Comparison of ENCODE assay signal across 27 cellular contexts in the genomic region with DNA sequence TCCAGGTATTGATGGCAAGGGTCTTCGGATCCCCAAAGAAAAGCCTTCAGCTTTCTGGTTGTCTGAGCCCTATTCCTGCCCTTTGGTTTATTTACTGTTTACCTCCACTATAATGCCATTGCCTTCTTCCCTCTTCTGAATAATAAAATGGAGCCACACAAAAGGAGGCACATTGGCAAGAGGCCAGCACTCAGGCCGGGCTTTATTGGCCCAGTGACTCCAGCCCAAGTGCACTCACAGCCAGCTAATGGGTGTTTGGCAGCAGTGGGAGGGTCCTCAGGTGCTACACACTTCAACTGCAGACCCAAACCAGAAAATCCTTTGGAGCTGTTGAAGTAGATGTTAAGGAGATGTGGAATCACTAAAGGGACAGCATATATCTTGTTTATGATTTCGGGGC.
DNase-seq lines count a peak whose midpoint lies in the region; ATAC-seq lines count a peak whose summit lies in the region.
"Had no signal": no experiment of that assay in that cellular context is flagged by ENCODE, and none has a peak within 500 bp of the region (broad histone marks: within the 10 kb centered on the region; RNA-seq: fewer than 3 reads in every experiment).

No MANE protein-coding gene starts in this region.

- H3K4me3 Mint-ChIP-seq in activated T-cell treated with anti-CD3 and anti-CD28 coated beads, Interleukin-2, amount 50 U/mL, for 4 hours: no peak overlapping the region
- H3K4me3 Mint-ChIP-seq: activated CD4-positive, alpha-beta memory T cell treated with anti-CD3 and anti-CD28 coated beads for 36 hours; naive thymus-derived CD8-positive, alpha-beta T cell had no signal

- H3K36me3 Mint-ChIP-seq in activated T-cell treated with anti-CD3 and anti-CD28 coated beads, Interleukin-2, amount 50 U/mL, for 4 hours (ENCODE audit: insufficient read depth): no peaks in the 10 kb centered on the region
- H3K36me3 Mint-ChIP-seq: activated CD4-positive, alpha-beta memory T cell treated with anti-CD3 and anti-CD28 coated beads for 36 hours had no signal

- H3K9me3 Mint-ChIP-seq in activated T-cell treated with anti-CD3 and anti-CD28 coated beads, Interleukin-2, amount 50 U/mL, for 4 hours: no peaks in the 10 kb centered on the region
- H3K9me3 Mint-ChIP-seq: activated CD4-positive, alpha-beta memory T cell treated with anti-CD3 and anti-CD28 coated beads for 36 hours had no signal

- H3K4me1 Mint-ChIP-seq in activated T-cell treated with anti-CD3 and anti-CD28 coated beads, Interleukin-2, amount 50 U/mL, for 4 hours (ENCODE audit: low read depth): no peaks in the 10 kb centered on the region
- H3K4me1 Mint-ChIP-seq: naive thymus-derived CD8-positive, alpha-beta T cell had no signal

- no peaks in the 10 kb centered on the region for H3K27me3 Mint-ChIP-seq in activated T-cell treated with anti-CD3 and anti-CD28 coated beads, Interleukin-2, amount 50 U/mL, for 4 hours (ENCODE audit: low read depth)

- no peak for ATAC-seq in activated T-cell treated with anti-CD3 and anti-CD28 coated beads, Interleukin-2, amount 50 U/mL, for 4 hours
- no peak for ATAC-seq in GM19467 (IDR thresholded peaks at IDR 0.05; ENCODE audit: unreplicated experiment)
- ATAC-seq: naive thymus-derived CD8-positive, alpha-beta T cell; psoas muscle had no signal

- DNase-seq in DMS153 treated with DMSO at 0.1 percent for 48 hours (lab: John Stamatoyannopoulos, UW; ENCODE audit: unreplicated experiment) (peak; percentile 76), NCI-H1105 (lab: John Stamatoyannopoulos, UW) (peak; percentile 77), NCI-H345 treated with DMSO at 0.1 percent for 48 hours (lab: John Stamatoyannopoulos, UW; ENCODE audit: unreplicated experiment) (peak; percentile 78), dermis blood vessel endothelial cell (peak; percentile 47)
- DNase-seq in activated T-cell treated with anti-CD3 and anti-CD28 coated beads, Interleukin-2, amount 50 U/mL, for 4 hours: no peak
- no peak for DNase-seq in stimulated activated CD4-positive, alpha-beta T cell treated with anti-CD3 and anti-CD28 coated beads, Interleukin-2, amount 100 ng/mL, for 24 hours
- DNase-seq: activated CD4-positive, alpha-beta memory T cell treated with anti-CD3 and anti-CD28 coated beads for 36 hours; activated CD4-positive, CD25-positive, alpha-beta regulatory T cell treated with anti-CD3 and anti-CD28 coated beads, Interleukin-2, amount 50 U/mL, for 72 hours; activated CD8-positive, alpha-beta memory T cell treated with anti-CD3 and anti-CD28 coated beads, Interleukin-2, amount 50 U/mL, for 4 hours; activated naive CD4-positive, alpha-beta T cell treated with anti-CD3 and anti-CD28 coated beads, Interleukin-2, amount 50 U/mL, for 16 hours; amniotic stem cell; brain microvascular endothelial cell; Calu3; effector memory CD4-positive, alpha-beta T cell; erythroblast; glutamatergic neuron; HCEC 1CT; KBM-7; left ventricle myocardium inferior; MG63; naive thymus-derived CD8-positive, alpha-beta T cell; psoas muscle; RPMI8226; stimulated activated CD4-positive, alpha-beta T cell treated with anti-CD3 and anti-CD28 coated beads, Interleukin-15, amount 100 ng/mL, for 24 hours; stimulated activated naive CD4-positive, alpha-beta T cell; T-helper 1 cell had no signal

Comparison
In these comparisons a context has a peak if more than half of its experiments do, and no peak if none do; other contexts are left out.
1. DNase-seq: peak in DMS153 treated with DMSO at 0.1 percent for 48 hours (single experiment), NCI-H1105 (single experiment), NCI-H345 treated with DMSO at 0.1 percent for 48 hours (single experiment) and dermis blood vessel endothelial cell (single experiment); none in activated T-cell treated with anti-CD3 and anti-CD28 coated beads, Interleukin-2, amount 50 U/mL, for 4 hours (single experiment) and stimulated activated CD4-positive, alpha-beta T cell treated with anti-CD3 and anti-CD28 coated beads, Interleukin-2, amount 100 ng/mL, for 24 hours (0 of 2).